11 cellular contexts compared by ENCODE assay signal in the genomic region with DNA sequence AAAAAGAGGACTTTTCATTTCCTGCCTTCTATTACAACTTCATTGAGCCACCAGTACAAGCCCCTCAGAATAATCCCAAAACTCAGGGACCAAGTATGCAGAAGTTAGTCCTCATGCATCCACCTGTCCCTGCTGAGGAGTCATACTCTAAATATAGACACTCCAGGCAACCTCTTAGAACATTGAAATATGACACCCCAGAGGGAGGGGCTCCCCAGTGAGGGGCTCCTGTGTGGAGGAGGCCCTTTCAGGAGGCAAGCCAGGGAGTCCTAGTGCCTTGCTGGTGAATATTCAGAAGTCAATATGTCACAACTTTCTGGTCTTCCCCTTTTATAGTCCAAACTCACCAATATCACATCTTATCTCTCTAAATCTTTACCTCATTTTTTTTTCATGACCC. TPM values are rescaled to one million over a fixed set of nuclear protein-coding genes. Genes with fewer than 3 reads are reported as not detected.
A peak's percentile ranks its signal among the peaks of the same experiment; 100 is the strongest.
DNase-seq lines count a peak whose midpoint lies in the region; ATAC-seq, FAIRE-seq and TF ChIP-seq lines count a peak whose summit lies in the region.
"Had no signal": no experiment of that assay in that cellular context is flagged by ENCODE, and none has a peak within 500 bp of the region (broad histone marks: within the 10 kb centered on the region; RNA-seq: fewer than 3 reads in every experiment).

No MANE protein-coding gene starts in this region.

- no peaks in the 10 kb centered on the region for H4K20me1 ChIP-seq in H1 (replicated peaks in 1 of 2; ENCODE audit: control insufficient read depth in 1 of 2, insufficient read depth in 2 of 2, low read length in 2 of 2)

- TF ChIP-seq EP300 in H1 (IDR thresholded peaks at IDR 0.05; ENCODE audit: borderline replicate concordance in 1 of 2, low read depth in 2 of 2, low read length in 2 of 2): no peak

- H3K18ac ChIP-seq in H1 (ENCODE audit: extremely low read depth, low read length): no peak overlapping the region

- TF ChIP-seq CTCF in H1 (IDR thresholded peaks at IDR 0.05; ENCODE audit: control extremely low read depth in 1 of 3, insufficient read depth in 1 of 3, low read depth in 1 of 3, low read length in 3 of 3): no peak

- TF ChIP-seq RAD21 in H1 (IDR thresholded peaks at IDR 0.05 in 1 of 2, conservative IDR thresholded peaks at IDR 0.05 in 1 of 2; ENCODE audit: low read depth in 2 of 2, low read length in 2 of 2): no peak

- no peak overlapping the region for H3K9ac ChIP-seq in H1 (replicated peaks in 1 of 4; ENCODE audit: extremely low read depth in 1 of 4, low read depth in 3 of 4, low read length in 3 of 4)

- no peak overlapping the region for H4K5ac ChIP-seq in H1 (ENCODE audit: insufficient read length, low read depth, low read length)

- DNase-seq in DMS79 treated with DMSO at 0.1 percent for 48 hours (lab: John Stamatoyannopoulos, UW): peak; percentile 40
- peak; percentile 27 for DNase-seq in HEK293T (ENCODE audit: extremely low spot score)
- DNase-seq in NCI-H510A treated with DMSO at 0.1 percent for 48 hours (lab: John Stamatoyannopoulos, UW): peak; percentile 81
- no peak for DNase-seq in H1 (ENCODE audit: low read depth in 1 of 2, low spot score in 2 of 2)
- DNase-seq in C1 segment of cervical spinal cord (lab: John Stamatoyannopoulos, UW): no peak
- DNase-seq in HuH-7.5 (ENCODE audit: low spot score): no peak
- DNase-seq: aorta, hypothalamus, posterior cingulate gyrus had no signal

- H2BK20ac ChIP-seq in H1 (ENCODE audit: low read length): no peak overlapping the region

- no peaks in the 10 kb centered on the region for H3K27me3 ChIP-seq in H1 (replicated peaks in 1 of 4; ENCODE audit: control insufficient read depth in 3 of 4, extremely low read depth in 1 of 4, insufficient read depth in 3 of 4, low read length in 3 of 4)

- FAIRE-seq in H1 (lab: Jason Lieb, UNC): peak; percentile 32

- H2BK5ac ChIP-seq in H1 (ENCODE audit: low read depth, low read length): no peak overlapping the region

- no peaks in the 10 kb centered on the region; the same call in 1 of the 2 replicates for H3K23me2 ChIP-seq in H1 (ENCODE audit: low read depth, low read length)

- peaks cover 0 to 5% (median 0%) of the 10 kb centered on the region in 4 experiments; a peak in 1 of 7 replicates for H3K4me1 ChIP-seq in H1 (replicated peaks in 1 of 4; ENCODE audit: control insufficient read depth in 3 of 4, insufficient read depth in 4 of 4, low read length in 3 of 4)

- H3K79me1 ChIP-seq in H1 (ENCODE audit: low read depth, low read length): no peaks in the 10 kb centered on the region

- H2BK120ac ChIP-seq in H1 (replicated peaks; ENCODE audit: low read depth, low read length): no peak overlapping the region

- no peak overlapping the region for H3K4ac ChIP-seq in H1 (replicated peaks; ENCODE audit: insufficient read length, low read depth, low read length)

- H3K9me3 ChIP-seq in H1 (ENCODE audit: insufficient read depth in 2 of 2, low read depth in 1 of 2, low read length in 1 of 2): no peaks in the 10 kb centered on the region

- H3K23ac ChIP-seq in H1 (ENCODE audit: insufficient read length): no peak overlapping the region

- H3K4me3 ChIP-seq in H1 (ENCODE audit: extremely low read depth in 1 of 4, insufficient read depth in 2 of 4, low read depth in 3 of 4, low read length in 4 of 4): no peak overlapping the region

- H3K56ac ChIP-seq in H1 (replicated peaks; ENCODE audit: insufficient read length, low read depth, low read length): no peak overlapping the region

- H3K14ac ChIP-seq in H1 (ENCODE audit: insufficient read length): no peak overlapping the region

- CTCF ChIA-PET in HEK293T (lab: Yijun Ruan, JAX) (no interaction called here), H1 (lab: Charles Lee; ENCODE audit: partially characterized antibody) (no interaction called here)

- H2BK12ac ChIP-seq in H1 (ENCODE audit: low read depth, low read length): no peak overlapping the region

- POLR2A ChIA-PET in HEK293T (lab: Yijun Ruan, JAX): no interaction called here
- POLR2A ChIA-PET in H1 (lab: Charles Lee; ENCODE audit: partially characterized antibody): interaction anchor here (0.5 kb wide), 1 partner anchor 537 kb away, joined by 3 read pairs; no protein-coding TSS in a partner anchor

- no peak for TF ChIP-seq POLR2A in H1 (IDR thresholded peaks at IDR 0.05; ENCODE audit: control extremely low read depth in 1 of 2, low read depth in 2 of 2, low read length in 2 of 2)

- H2AK5ac ChIP-seq in H1 (ENCODE audit: low read depth, low read length): no peak overlapping the region

- H3K27ac ChIP-seq in H1 (ENCODE audit: low read depth, low read length): no peak overlapping the region

- no peak overlapping the region for H4K91ac ChIP-seq in H1 (replicated peaks; ENCODE audit: insufficient read length, low read length)

- H4K8ac ChIP-seq in H1 (ENCODE audit: extremely low read depth, insufficient read depth, low read length): no peak overlapping the region

- no peak for ATAC-seq in GM21390 (IDR thresholded peaks at IDR 0.05; ENCODE audit: unreplicated experiment)
- ATAC-seq in GM18511 (IDR thresholded peaks at IDR 0.05; ENCODE audit: unreplicated experiment): no peak

- H3K36me3 ChIP-seq in H1 (ENCODE audit: control insufficient read depth in 2 of 4, insufficient read depth in 4 of 4, low read length in 3 of 4): peaks cover 0 to 4% (median 0%) of the 10 kb centered on the region in 4 experiments; a peak in 1 of 8 replicates

- no peak overlapping the region; a peak in 3 of 4 replicates for H3K4me2 ChIP-seq in H1 (ENCODE audit: insufficient read depth in 1 of 2, low read depth in 2 of 2, low read length in 2 of 2)

- no peak overlapping the region for H2BK15ac ChIP-seq in H1 (ENCODE audit: low read length)

- no peak overlapping the region for H2AFZ ChIP-seq in H1 (ENCODE audit: low read length)

- peaks cover 0 to 5% of the 10 kb centered on the region in 2 experiments; a peak in 1 of 4 replicates for H3K79me2 ChIP-seq in H1 (ENCODE audit: control insufficient read depth in 1 of 2, insufficient read depth in 2 of 2, low read length in 2 of 2)

TF ChIP-seq in HEK293T, 16 proteins besides CTCF, POLR2A, EP300 and RAD21 (continues in another document):
- TF ChIP-seq TARDBP (IDR thresholded peaks at IDR 0.05): no peak
- TF ChIP-seq FOXA1 (IDR thresholded peaks at IDR 0.05): no peak
- 0 out of 2 replicates have a peak, but pooled peaks have one; percentile 3 for TF ChIP-seq FOXM1 (IDR thresholded peaks at IDR 0.05; ENCODE audit: borderline replicate concordance)
- no peak for TF ChIP-seq NFRKB (IDR thresholded peaks at IDR 0.05)

TF ChIP-seq in H1, 55 proteins besides CTCF, POLR2A, EP300 and RAD21 (continues in another document):
- TF ChIP-seq NANOG (IDR thresholded peaks at IDR 0.05; ENCODE audit: insufficient read depth, low read depth, low read length, poor library complexity, severe bottlenecking) (no peak), CTBP2 (IDR thresholded peaks at IDR 0.05; ENCODE audit: borderline replicate concordance, insufficient read depth, insufficient read length, low read length) (no peak), CBX8 (IDR thresholded peaks at IDR 0.05; ENCODE audit: borderline replicate concordance, low read depth, low read length) (no peak)
- TF ChIP-seq, protein P1, sequence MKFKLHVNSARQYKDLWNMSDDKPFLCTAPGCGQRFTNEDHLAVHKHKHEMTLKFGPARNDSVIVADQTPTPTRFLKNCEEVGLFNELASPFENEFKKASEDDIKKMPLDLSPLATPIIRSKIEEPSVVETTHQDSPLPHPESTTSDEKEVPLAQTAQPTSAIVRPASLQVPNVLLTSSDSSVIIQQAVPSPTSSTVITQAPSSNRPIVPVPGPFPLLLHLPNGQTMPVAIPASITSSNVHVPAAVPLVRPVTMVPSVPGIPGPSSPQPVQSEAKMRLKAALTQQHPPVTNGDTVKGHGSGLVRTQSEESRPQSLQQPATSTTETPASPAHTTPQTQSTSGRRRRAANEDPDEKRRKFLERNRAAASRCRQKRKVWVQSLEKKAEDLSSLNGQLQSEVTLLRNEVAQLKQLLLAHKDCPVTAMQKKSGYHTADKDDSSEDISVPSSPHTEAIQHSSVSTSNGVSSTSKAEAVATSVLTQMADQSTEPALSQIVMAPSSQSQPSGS (IDR thresholded peaks at IDR 0.05; ENCODE audit: low read length): no peak
- TF ChIP-seq, protein P2, sequence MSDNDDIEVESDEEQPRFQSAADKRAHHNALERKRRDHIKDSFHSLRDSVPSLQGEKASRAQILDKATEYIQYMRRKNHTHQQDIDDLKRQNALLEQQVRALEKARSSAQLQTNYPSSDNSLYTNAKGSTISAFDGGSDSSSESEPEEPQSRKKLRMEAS (IDR thresholded peaks at IDR 0.05): no peak

RNA-seq across cellular contexts. Expression of a gene that starts 1.5 kb away (rescaled TPM):
- total RNA-seq in H1 (2021; fragmentation: NEBNext Ultra II Directional; extraction: Animal tissue kit (Norgen Biotek cat#: 25700)): 36.6 and 40.0 TPM in 2 replicates
- 18.3 and 24.9 TPM in 2 replicates for polyA plus RNA-seq in H1 (2011; rRNA removed)
- 24.3 TPM for polyA plus RNA-seq in H1 (2011; cell fraction: cytosol; rRNA removed)
- polyA plus RNA-seq in H1 (2011; cell fraction: nucleus; rRNA removed): 32.3 TPM
- polyA plus RNA-seq in H1 (2012, experiment 1 of 2): 35.5 to 37.9 TPM (median 37.1 TPM) in 4 replicates
- polyA plus RNA-seq in H1 (2012, experiment 2 of 2): 25.6 TPM
- 33.8 TPM for polyA plus RNA-seq in H1 (2013, experiment 1 of 2)
- polyA plus RNA-seq in H1 (2013, experiment 2 of 2): 31.6 TPM
- 9.2 and 21.3 TPM in 2 replicates for polyA minus RNA-seq in H1 (2011; rRNA and poly(A)+ RNA removed)
- 5.1 TPM for polyA minus RNA-seq in H1 (2011; cell fraction: cytosol; rRNA and poly(A)+ RNA removed)
- polyA minus RNA-seq in H1 (2011; cell fraction: nucleus; rRNA and poly(A)+ RNA removed): 11.7 TPM

RNA-seq across cellular contexts. Expression of a gene that starts 3.6 kb away (rescaled TPM):
- 19.5 and 20.3 TPM in 2 replicates for total RNA-seq in H1 (2021; fragmentation: NEBNext Ultra II Directional; extraction: Animal tissue kit (Norgen Biotek cat#: 25700))
- polyA plus RNA-seq in H1 (2011; rRNA removed): 7.4 and 7.6 TPM in 2 replicates
- 14.1 TPM for polyA plus RNA-seq in H1 (2011; cell fraction: cytosol; rRNA removed)
- 18.1 TPM for polyA plus RNA-seq in H1 (2011; cell fraction: nucleus; rRNA removed)
- polyA plus RNA-seq in H1 (2012, experiment 1 of 2): 13.8 to 20.4 TPM (median 18.5 TPM) in 4 replicates
- 2.3 TPM for polyA plus RNA-seq in H1 (2012, experiment 2 of 2)
- 9.0 TPM for polyA plus RNA-seq in H1 (2013, experiment 1 of 2)
- polyA plus RNA-seq in H1 (2013, experiment 2 of 2): 8.8 TPM
- 11.1 and 13.5 TPM in 2 replicates for polyA minus RNA-seq in H1 (2011; rRNA and poly(A)+ RNA removed)
- 9.2 TPM for polyA minus RNA-seq in H1 (2011; cell fraction: cytosol; rRNA and poly(A)+ RNA removed)
- polyA minus RNA-seq in H1 (2011; cell fraction: nucleus; rRNA and poly(A)+ RNA removed): 17.1 TPM

RNA-seq across cellular contexts. Expression of a gene that starts 40.3 kb away (rescaled TPM):
- total RNA-seq in H1 (2021; fragmentation: NEBNext Ultra II Directional; extraction: Animal tissue kit (Norgen Biotek cat#: 25700)): 110 and 113 TPM in 2 replicates
- polyA plus RNA-seq in H1 (2011; rRNA removed): 39.7 and 39.9 TPM in 2 replicates
- polyA plus RNA-seq in H1 (2011; cell fraction: cytosol; rRNA removed): 61.2 TPM
- polyA plus RNA-seq in H1 (2011; cell fraction: nucleus; rRNA removed): 121 TPM
- 93.8 to 114 TPM (median 106 TPM) in 4 replicates for polyA plus RNA-seq in H1 (2012, experiment 1 of 2)
- 37.6 TPM for polyA plus RNA-seq in H1 (2012, experiment 2 of 2)
- polyA plus RNA-seq in H1 (2013, experiment 1 of 2): 69.2 TPM
- polyA plus RNA-seq in H1 (2013, experiment 2 of 2): 70.1 TPM
- polyA minus RNA-seq in H1 (2011; rRNA and poly(A)+ RNA removed): 87.8 and 104 TPM in 2 replicates
- polyA minus RNA-seq in H1 (2011; cell fraction: cytosol; rRNA and poly(A)+ RNA removed): 38.1 TPM
- 35.1 TPM for polyA minus RNA-seq in H1 (2011; cell fraction: nucleus; rRNA and poly(A)+ RNA removed)

Comparison
In these comparisons a context has a peak if more than half of its experiments do, and no peak if none do; other contexts are left out.
1. DNase-seq: peak in DMS79 treated with DMSO at 0.1 percent for 48 hours (single experiment), HEK293T (single experiment) and NCI-H510A treated with DMSO at 0.1 percent for 48 hours (single experiment); none in H1 (0 of 2), C1 segment of cervical spinal cord (0 of 14) and HuH-7.5 (single experiment).